34 cellular contexts compared by ENCODE assay signal in the genomic region with DNA sequence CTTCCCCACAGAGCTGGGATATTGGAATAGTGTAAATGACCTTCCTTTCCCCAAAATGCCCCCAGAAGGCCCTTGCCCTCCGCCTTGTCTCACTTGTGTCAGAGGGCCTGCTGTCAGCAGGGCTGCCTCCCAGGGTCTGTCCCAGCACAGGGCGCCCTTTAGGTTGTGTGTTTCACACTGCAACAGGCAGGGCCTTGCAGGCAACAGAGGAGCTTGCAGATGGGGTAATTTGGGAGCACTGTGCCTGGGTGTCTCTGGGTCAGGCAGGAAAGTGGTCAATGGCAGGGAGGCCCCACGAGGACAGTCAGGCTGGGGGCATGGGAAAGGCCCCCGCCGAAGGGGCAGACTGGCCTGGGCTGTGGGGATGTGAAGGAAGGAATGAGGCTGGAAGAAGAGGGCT.
"Had no signal": no experiment of that assay in that cellular context is flagged by ENCODE, and none has a peak within 500 bp of the region (broad histone marks: within the 10 kb centered on the region; RNA-seq: fewer than 3 reads in every experiment).

No MANE protein-coding gene starts in this region.

- H3K27me3 ChIP-seq: MG63 had no signal

- H3K4me3 ChIP-seq: MG63 had no signal

- H3K36me3 ChIP-seq: MG63 had no signal

- DNase-seq: Karpas-422, Kasumi-1, MG63, MM.1S, MV-4-11, NCI-H1048, NCI-H1092, NCI-H1092 treated with DMSO at 0.1 percent for 48 hours, NCI-H1105, NCI-H1105 treated with DMSO at 0.1 percent for 48 hours, NCI-H1417, NCI-H1417 treated with DMSO at 0.1 percent for 48 hours, NCI-H1436, NCI-H1436 treated with DMSO at 0.1 percent for 48 hours, NCI-H146, NCI-H1694, NCI-H1694 treated with DMSO at 0.1 percent for 48 hours, NCI-H187, NCI-H187 treated with DMSO at 0.1 percent for 48 hours, NCI-H1930, NCI-H2029, NCI-H2029 treated with DMSO at 0.1 percent for 48 hours, NCI-H2081, NCI-H2081 treated with DMSO at 0.1 percent for 48 hours, NCI-H2107, NCI-H2171, NCI-H2171 treated with DMSO at 0.1 percent for 48 hours, NCI-H2227 treated with DMSO at 0.1 percent for 48 hours, NCI-H226, NCI-H446, NCI-H446 treated with DMSO at 0.1 percent for 48 hours, NCI-H510A, NCI-H510A treated with DMSO at 0.1 percent for 48 hours, NCI-H524 had no signal
